In genomic region chr4:71125137-71125536, GRCh38 we compare ENCODE assay signal across 7 cellular contexts.
"Had no signal": no experiment of that assay in that cellular context is flagged by ENCODE, and none has a peak within 500 bp of the region (broad histone marks: within the 10 kb centered on the region; RNA-seq: fewer than 3 reads in every experiment).

No MANE protein-coding gene starts in this region.

- H3K4me3 Mint-ChIP-seq: GM23338, H9 had no signal

- H3K4me3 ChIP-seq: GM23338, K562 had no signal

- H2AFZ ChIP-seq: GM23338 had no signal

- H3K27ac Mint-ChIP-seq: GM23338, H9 had no signal

- H3K4me1 Mint-ChIP-seq: GM23338, H9 had no signal

- H3K27ac ChIP-seq: HL-60 had no signal

- H3K4me2 ChIP-seq: GM23338 had no signal

- DNase-seq: H9, HCEC 1CT, KG1 had no signal

- ATAC-seq: GM23338, HepG2, K562 had no signal
